15 cellular contexts compared by ENCODE assay signal in the genomic region with DNA sequence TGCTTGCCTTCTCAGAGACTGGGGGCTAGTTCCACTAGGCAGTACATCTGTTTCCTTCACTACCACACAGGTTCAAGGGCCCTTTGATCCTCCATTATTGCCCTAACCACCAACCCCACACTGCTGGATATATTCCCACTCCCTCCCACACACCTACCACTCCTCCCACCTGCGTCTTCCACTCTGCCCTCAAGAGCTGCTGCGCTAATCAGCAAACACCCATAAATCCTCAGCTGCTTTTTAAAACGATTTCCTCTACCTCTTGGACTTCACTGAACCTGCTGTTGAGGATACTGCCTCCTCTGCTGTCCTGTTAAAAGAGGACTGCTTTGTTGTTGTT.
DNase-seq lines count a peak whose midpoint lies in the region; ATAC-seq and TF ChIP-seq lines count a peak whose summit lies in the region.
"Had no signal": no experiment of that assay in that cellular context is flagged by ENCODE, and none has a peak within 500 bp of the region (broad histone marks: within the 10 kb centered on the region; RNA-seq: fewer than 3 reads in every experiment).

No MANE protein-coding gene starts in this region.

- H3K4me3 ChIP-seq in colonic mucosa, result no peak overlapping the region
- H3K4me3 ChIP-seq: hepatocyte had no signal

- H3K27me3 ChIP-seq in colonic mucosa, result no peaks in the 10 kb centered on the region
- H3K27me3 ChIP-seq: hepatocyte had no signal

- H3K9me3 ChIP-seq in colonic mucosa, result no peaks in the 10 kb centered on the region

- TF ChIP-seq CTCF in colonic mucosa (IDR thresholded peaks at IDR 0.05), result no peak

- H3K27ac Mint-ChIP-seq in activated T-cell treated with anti-CD3 and anti-CD28 coated beads, Interleukin-2, amount 50 U/mL, for 24 hours, result peak overlapping the region; percentile 27
- peak overlapping the region; percentile 46 for H3K27ac Mint-ChIP-seq in stimulated activated effector memory CD8-positive, alpha-beta T cell treated with anti-CD3 and anti-CD28 coated beads, Interleukin-12 subunit alpha, Interleukin-12 subunit beta, amount 100 ng/mL, for 72 hours
- H3K27ac Mint-ChIP-seq: CD4-positive, alpha-beta T cell; HFFc6 had no signal

- H3K27ac ChIP-seq in colonic mucosa, result no peak overlapping the region
- H3K27ac ChIP-seq: hepatocyte had no signal

- H3K9me3 Mint-ChIP-seq in activated T-cell treated with anti-CD3 and anti-CD28 coated beads, Interleukin-2, amount 50 U/mL, for 24 hours, result no peaks in the 10 kb centered on the region
- H3K9me3 Mint-ChIP-seq in activated T-cell treated with anti-CD3 and anti-CD28 coated beads, Interleukin-2, amount 50 U/mL, for 4 hours, result no peaks in the 10 kb centered on the region
- no peaks in the 10 kb centered on the region for H3K9me3 Mint-ChIP-seq in stimulated activated effector memory CD8-positive, alpha-beta T cell treated with anti-CD3 and anti-CD28 coated beads, Interleukin-12 subunit alpha, Interleukin-12 subunit beta, amount 100 ng/mL, for 72 hours
- H3K9me3 Mint-ChIP-seq: CD4-positive, alpha-beta T cell; HFFc6 had no signal

- no peak overlapping the region for H3K4me3 Mint-ChIP-seq in activated T-cell treated with anti-CD3 and anti-CD28 coated beads, Interleukin-2, amount 50 U/mL, for 24 hours
- no peak overlapping the region for H3K4me3 Mint-ChIP-seq in activated T-cell treated with anti-CD3 and anti-CD28 coated beads, Interleukin-2, amount 50 U/mL, for 4 hours
- no peak overlapping the region for H3K4me3 Mint-ChIP-seq in stimulated activated effector memory CD8-positive, alpha-beta T cell treated with anti-CD3 and anti-CD28 coated beads, Interleukin-12 subunit alpha, Interleukin-12 subunit beta, amount 100 ng/mL, for 72 hours
- H3K4me3 Mint-ChIP-seq: CD4-positive, alpha-beta T cell; HFFc6 had no signal

- no peaks in the 10 kb centered on the region for H3K27me3 Mint-ChIP-seq in activated T-cell treated with anti-CD3 and anti-CD28 coated beads, Interleukin-2, amount 50 U/mL, for 24 hours
- H3K27me3 Mint-ChIP-seq in activated T-cell treated with anti-CD3 and anti-CD28 coated beads, Interleukin-2, amount 50 U/mL, for 4 hours (ENCODE audit: low read depth), result no peaks in the 10 kb centered on the region
- H3K27me3 Mint-ChIP-seq: CD4-positive, alpha-beta T cell had no signal

- no peak for DNase-seq in activated T-cell treated with anti-CD3 and anti-CD28 coated beads, Interleukin-2, amount 50 U/mL, for 24 hours
- DNase-seq in activated T-cell treated with anti-CD3 and anti-CD28 coated beads, Interleukin-2, amount 50 U/mL, for 4 hours, result no peak
- DNase-seq in NCI-H2107 treated with DMSO at 0.1 percent for 48 hours (lab: John Stamatoyannopoulos, UW; ENCODE audit: unreplicated experiment), result peak; percentile 86
- peak; percentile 60 for DNase-seq in colonic mucosa
- DNase-seq in stimulated activated effector memory CD8-positive, alpha-beta T cell treated with anti-CD3 and anti-CD28 coated beads, Interleukin-12 subunit alpha, Interleukin-12 subunit beta, amount 100 ng/mL, for 72 hours (ENCODE audit: low spot score in 2 of 2), result no peak
- DNase-seq in stimulated activated CD4-positive, alpha-beta T cell treated with anti-CD3 and anti-CD28 coated beads, Interleukin-12 subunit alpha, Interleukin-12 subunit beta, amount 100 ng/mL, for 4 hours, result no peak
- DNase-seq in SW 1271 (lab: John Stamatoyannopoulos, UW), result no peak
- DNase-seq: activated CD4-positive, alpha-beta T cell treated with anti-CD3 and anti-CD28 coated beads for 1 hour; activated naive CD4-positive, alpha-beta T cell treated with Interleukin-2 at 50 U/mL for 16 hours; CD4-positive, alpha-beta T cell; HFFc6; NCI-H446; T-helper 9 cell had no signal

- peaks cover 33% of the 10 kb centered on the region for H3K4me1 Mint-ChIP-seq in activated T-cell treated with anti-CD3 and anti-CD28 coated beads, Interleukin-2, amount 50 U/mL, for 24 hours (ENCODE audit: low read depth)
- peaks cover 27% of the 10 kb centered on the region for H3K4me1 Mint-ChIP-seq in activated T-cell treated with anti-CD3 and anti-CD28 coated beads, Interleukin-2, amount 50 U/mL, for 4 hours (ENCODE audit: low read depth)
- H3K4me1 Mint-ChIP-seq in stimulated activated effector memory CD8-positive, alpha-beta T cell treated with anti-CD3 and anti-CD28 coated beads, Interleukin-12 subunit alpha, Interleukin-12 subunit beta, amount 100 ng/mL, for 72 hours, result peaks cover 32% of the 10 kb centered on the region

- intact Hi-C loops in colonic mucosa (cut with DNase I), result no loop called here

- peaks cover 48% of the 10 kb centered on the region for H3K36me3 Mint-ChIP-seq in activated T-cell treated with anti-CD3 and anti-CD28 coated beads, Interleukin-2, amount 50 U/mL, for 24 hours (ENCODE audit: low read depth)
- peaks cover 35% of the 10 kb centered on the region for H3K36me3 Mint-ChIP-seq in activated T-cell treated with anti-CD3 and anti-CD28 coated beads, Interleukin-2, amount 50 U/mL, for 4 hours (ENCODE audit: insufficient read depth)
- H3K36me3 Mint-ChIP-seq in stimulated activated effector memory CD8-positive, alpha-beta T cell treated with anti-CD3 and anti-CD28 coated beads, Interleukin-12 subunit alpha, Interleukin-12 subunit beta, amount 100 ng/mL, for 72 hours, result peaks cover 30% of the 10 kb centered on the region

- no peaks in the 10 kb centered on the region for H3K4me1 ChIP-seq in colonic mucosa

- H3K36me3 ChIP-seq in colonic mucosa, result no peaks in the 10 kb centered on the region

- no peak for ATAC-seq in activated T-cell treated with anti-CD3 and anti-CD28 coated beads, Interleukin-2, amount 50 U/mL, for 4 hours
- ATAC-seq in stimulated activated effector memory CD8-positive, alpha-beta T cell treated with anti-CD3 and anti-CD28 coated beads, Interleukin-12 subunit alpha, Interleukin-12 subunit beta, amount 100 ng/mL, for 72 hours, result no peak
- ATAC-seq in GM21515 (IDR thresholded peaks at IDR 0.05; ENCODE audit: unreplicated experiment), result no peak

- H3K9ac ChIP-seq in colonic mucosa (ENCODE audit: low read depth in 2 of 2, low read length in 2 of 2), result no peak overlapping the region

Comparison
In these comparisons a context has a peak if more than half of its experiments do, and no peak if none do; other contexts are left out.
1. DNase-seq: peak in NCI-H2107 treated with DMSO at 0.1 percent for 48 hours (single experiment) and colonic mucosa (single experiment); none in activated T-cell treated with anti-CD3 and anti-CD28 coated beads, Interleukin-2, amount 50 U/mL, for 24 hours (single experiment), activated T-cell treated with anti-CD3 and anti-CD28 coated beads, Interleukin-2, amount 50 U/mL, for 4 hours (single experiment), stimulated activated effector memory CD8-positive, alpha-beta T cell treated with anti-CD3 and anti-CD28 coated beads, Interleukin-12 subunit alpha, Interleukin-12 subunit beta, amount 100 ng/mL, for 72 hours (0 of 2), stimulated activated CD4-positive, alpha-beta T cell treated with anti-CD3 and anti-CD28 coated beads, Interleukin-12 subunit alpha, Interleukin-12 subunit beta, amount 100 ng/mL, for 4 hours (single experiment) and SW 1271 (0 of 2).